22 cellular contexts compared by ENCODE assay signal in genomic region chr1:229133151-229133550, GRCh38.
DNase-seq lines count a peak whose midpoint lies in the region; ATAC-seq, FAIRE-seq and TF ChIP-seq lines count a peak whose summit lies in the region.
"Had no signal": no experiment of that assay in that cellular context is flagged by ENCODE, and none has a peak within 500 bp of the region (broad histone marks: within the 10 kb centered on the region; RNA-seq: fewer than 3 reads in every experiment).

No MANE protein-coding gene starts in this region.

- 42 to 69% methylated on average over 2 of the region's 2 CpGs for WGBS in body of pancreas, 2 donors
- WGBS in pancreas, 2 donors: 46 to 55% methylated on average over 2 of the region's 2 CpGs

- H3K27me3 ChIP-seq in body of pancreas (no peaks in the 10 kb centered on the region), pancreas (no peaks in the 10 kb centered on the region)

- peak; percentile 7 for DNase-seq in NOMO-1 treated with DMSO at 0.1 percent for 48 hours (lab: John Stamatoyannopoulos, UW; ENCODE audit: unreplicated experiment)
- no peak for DNase-seq in NOMO-1 treated with dmso at 0.1 percent for 144 hours (lab: John Stamatoyannopoulos, UW; ENCODE audit: unreplicated experiment)
- peak; percentile 9 for DNase-seq in LoVo (ENCODE audit: low spot score)
- DNase-seq in body of pancreas: no peak
- DNase-seq in pancreas: no peak
- DNase-seq: 8988T; Caco-2; CD4-positive, CD25-positive, alpha-beta regulatory T cell; DMS153; EL; IMR-90; Karpas-422; MM.1S; NCI-H1092; NCI-H146; NCI-H2081; NCI-H2171 treated with DMSO at 0.1 percent for 48 hours; SHP77; SK-N-SH had no signal

- no peak for FAIRE-seq in pancreas (lab: Jason Lieb, UNC)

- H3K4me3 ChIP-seq in body of pancreas (no peak overlapping the region), pancreas (no peak overlapping the region)

- TF ChIP-seq POLR2A in body of pancreas (IDR thresholded peaks at IDR 0.05): no peak

- TF ChIP-seq CTCF in body of pancreas (IDR thresholded peaks at IDR 0.05): no peak
- TF ChIP-seq CTCF in pancreas (IDR thresholded peaks at IDR 0.05): no peak

- H3K27ac ChIP-seq in body of pancreas (peak overlapping the region; percentile 82 to 87 (median 86)), pancreas (peak overlapping the region in 3 of 4 donors; percentile 14 to 90 (median 80))

- H3K36me3 ChIP-seq in body of pancreas (replicated peaks in 1 of 2; ENCODE audit: insufficient read depth in 1 of 2, low read depth in 2 of 2) (no peaks in the 10 kb centered on the region), pancreas (no peaks in the 10 kb centered on the region)

- intact Hi-C loops in body of pancreas (cut with DNase I): no loop called here
- intact Hi-C loops in pancreas (cut with DNase I): no loop called here

- ATAC-seq in body of pancreas (peak; percentile 21), pancreas (peak in 2 of 4 donors; percentile 11 to 34), HG02642 (IDR thresholded peaks at IDR 0.05; ENCODE audit: poor library complexity, unreplicated experiment) (no peak), HG03571 (IDR thresholded peaks at IDR 0.05; ENCODE audit: unreplicated experiment) (no peak), HG03469 (IDR thresholded peaks at IDR 0.05; ENCODE audit: unreplicated experiment) (no peak)

- H3K9me3 ChIP-seq in body of pancreas (peaks cover 0 to 7% (median 0%) of the 10 kb centered on the region in 3 donors), pancreas (no peaks in the 10 kb centered on the region)
- H3K9me3 ChIP-seq: SK-N-SH had no signal

- H3K4me1 ChIP-seq in body of pancreas: peaks cover 49% of the 10 kb centered on the region
- peaks cover 0 to 29% (median 29%) of the 10 kb centered on the region in 3 donors for H3K4me1 ChIP-seq in pancreas

Comparison
In these comparisons a context has a peak if more than half of its experiments do, and no peak if none do; other contexts are left out.
1. DNase-seq: peak in NOMO-1 treated with DMSO at 0.1 percent for 48 hours (single experiment) and LoVo (single experiment); none in NOMO-1 treated with dmso at 0.1 percent for 144 hours (single experiment), body of pancreas (0 of 4) and pancreas (0 of 6).